16 cellular contexts compared by ENCODE assay signal in the genomic region with DNA sequence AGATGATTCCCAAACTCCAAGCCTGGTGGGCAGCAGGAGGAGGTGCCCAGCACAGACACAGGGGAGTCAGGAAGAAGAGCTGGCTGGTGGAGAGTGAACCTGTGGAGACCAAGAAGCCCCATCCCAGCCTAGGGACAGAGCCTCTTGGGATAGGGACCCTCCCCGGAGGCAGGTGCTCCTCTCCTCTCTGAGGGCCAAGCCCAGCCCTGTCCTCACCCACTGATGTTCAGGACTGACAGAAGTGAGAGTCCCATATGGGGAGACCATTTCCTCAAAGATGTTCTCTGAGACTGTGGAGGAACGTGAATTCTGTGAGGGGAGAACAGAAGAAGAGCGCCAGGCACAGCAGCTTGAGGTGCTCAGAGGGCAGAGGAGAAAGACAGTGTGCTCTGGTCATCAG. TPM values are rescaled to one million over a fixed set of nuclear protein-coding genes. Genes with fewer than 3 reads are reported as not detected.
DNase-seq lines count a peak whose midpoint lies in the region; ATAC-seq and TF ChIP-seq lines count a peak whose summit lies in the region.
"Had no signal": no experiment of that assay in that cellular context is flagged by ENCODE, and none has a peak within 500 bp of the region (broad histone marks: within the 10 kb centered on the region; RNA-seq: fewer than 3 reads in every experiment).

No MANE protein-coding gene starts in this region.

- H3K36me3 Mint-ChIP-seq in CD8-positive, alpha-beta memory T cell = peaks cover 0 to 2% (median 1%) of the 10 kb centered on the region in 3 donors
- H3K36me3 Mint-ChIP-seq in chondrocyte (ENCODE audit: low read depth) = no peaks in the 10 kb centered on the region
- no peaks in the 10 kb centered on the region for H3K36me3 Mint-ChIP-seq in natural killer cell treated with Interleukin-12 subunit alpha and Interleukin-12 subunit beta and Interleukin-15 and Interleukin-18, amount 100 ng/mL, for 72 hours
- H3K36me3 Mint-ChIP-seq in stimulated activated effector memory CD8-positive, alpha-beta T cell treated with anti-CD3 and anti-CD28 coated beads, Interleukin-12 subunit alpha, Interleukin-12 subunit beta, amount 100 ng/mL, for 72 hours = peaks cover 9% of the 10 kb centered on the region

- peaks cover 18% of the 10 kb centered on the region for H3K4me1 ChIP-seq in CD8-positive, alpha-beta memory T cell (ENCODE audit: insufficient read depth, low read length)
- H3K4me1 ChIP-seq: BE2C had no signal

- no peak for ATAC-seq in natural killer cell treated with Interleukin-12 subunit alpha and Interleukin-12 subunit beta and Interleukin-15 and Interleukin-18, amount 100 ng/mL, for 72 hours
- ATAC-seq in stimulated activated effector memory CD8-positive, alpha-beta T cell treated with anti-CD3 and anti-CD28 coated beads, Interleukin-12 subunit alpha, Interleukin-12 subunit beta, amount 100 ng/mL, for 72 hours = no peak
- ATAC-seq: GM23338, K562 had no signal

- TF ChIP-seq CTCF in chondrocyte (IDR thresholded peaks at IDR 0.05) = no peak

- no peaks in the 10 kb centered on the region for H3K9me3 Mint-ChIP-seq in CD8-positive, alpha-beta memory T cell
- H3K9me3 Mint-ChIP-seq in chondrocyte (ENCODE audit: low read depth) = no peaks in the 10 kb centered on the region
- H3K9me3 Mint-ChIP-seq in natural killer cell treated with Interleukin-12 subunit alpha and Interleukin-12 subunit beta and Interleukin-15 and Interleukin-18, amount 100 ng/mL, for 72 hours = no peaks in the 10 kb centered on the region
- no peaks in the 10 kb centered on the region for H3K9me3 Mint-ChIP-seq in stimulated activated effector memory CD8-positive, alpha-beta T cell treated with anti-CD3 and anti-CD28 coated beads, Interleukin-12 subunit alpha, Interleukin-12 subunit beta, amount 100 ng/mL, for 72 hours

- H3K4me1 Mint-ChIP-seq in CD8-positive, alpha-beta memory T cell = peaks cover 27 to 35% (median 29%) of the 10 kb centered on the region in 3 donors
- peaks cover 9% of the 10 kb centered on the region for H3K4me1 Mint-ChIP-seq in chondrocyte (ENCODE audit: low read depth)
- peaks cover 38 to 39% of the 10 kb centered on the region in 2 donors for H3K4me1 Mint-ChIP-seq in natural killer cell treated with Interleukin-12 subunit alpha and Interleukin-12 subunit beta and Interleukin-15 and Interleukin-18, amount 100 ng/mL, for 72 hours (ENCODE audit: low read depth in 2 of 2)
- H3K4me1 Mint-ChIP-seq in stimulated activated effector memory CD8-positive, alpha-beta T cell treated with anti-CD3 and anti-CD28 coated beads, Interleukin-12 subunit alpha, Interleukin-12 subunit beta, amount 100 ng/mL, for 72 hours = peaks cover 30% of the 10 kb centered on the region

- H3K4me3 ChIP-seq in CD8-positive, alpha-beta memory T cell (ENCODE audit: low read length) = no peak overlapping the region
- H3K4me3 ChIP-seq: GM23338, K562 had no signal

- H3K27me3 Mint-ChIP-seq in CD8-positive, alpha-beta memory T cell = peaks cover 21 to 37% of the 10 kb centered on the region in 2 donors
- peaks cover 38% of the 10 kb centered on the region for H3K27me3 Mint-ChIP-seq in chondrocyte (ENCODE audit: low read depth)
- H3K27me3 Mint-ChIP-seq in natural killer cell treated with Interleukin-12 subunit alpha and Interleukin-12 subunit beta and Interleukin-15 and Interleukin-18, amount 100 ng/mL, for 72 hours = peaks cover 11 to 12% of the 10 kb centered on the region in 2 donors

- peak overlapping the region in 5 of 7 donors; percentile 2 to 97 (median 21) for H3K4me3 Mint-ChIP-seq in CD8-positive, alpha-beta memory T cell
- no peak overlapping the region for H3K4me3 Mint-ChIP-seq in chondrocyte (ENCODE audit: unreplicated experiment)
- no peak overlapping the region for H3K4me3 Mint-ChIP-seq in natural killer cell treated with Interleukin-12 subunit alpha and Interleukin-12 subunit beta and Interleukin-15 and Interleukin-18, amount 100 ng/mL, for 72 hours
- no peak overlapping the region for H3K4me3 Mint-ChIP-seq in stimulated activated effector memory CD8-positive, alpha-beta T cell treated with anti-CD3 and anti-CD28 coated beads, Interleukin-12 subunit alpha, Interleukin-12 subunit beta, amount 100 ng/mL, for 72 hours
- H3K4me3 Mint-ChIP-seq: H9 had no signal

- no peaks in the 10 kb centered on the region for H3K9me3 ChIP-seq in CD8-positive, alpha-beta memory T cell (ENCODE audit: low read length)
- H3K9me3 ChIP-seq: BE2C had no signal

- H3K27me3 ChIP-seq in CD8-positive, alpha-beta memory T cell (ENCODE audit: insufficient read depth, low read length, poor library complexity, severe bottlenecking) = peaks cover 14% of the 10 kb centered on the region

- H3K27ac ChIP-seq in CD8-positive, alpha-beta memory T cell (ENCODE audit: low read depth, low read length) = no peak overlapping the region
- H3K27ac ChIP-seq: HL-60 had no signal

- CTCF ChIA-PET in CD8-positive, alpha-beta memory T cell (lab: Charles Lee) = interaction anchor here (3.4 to 3.7 kb wide), 2 partner anchors 51 to 54 kb away, joined by 19 to 29 read pairs; no protein-coding TSS in a partner anchor

- H3K27ac Mint-ChIP-seq in CD8-positive, alpha-beta memory T cell = peak overlapping the region in 1 of 8 donors; percentile 10
- no peak overlapping the region for H3K27ac Mint-ChIP-seq in chondrocyte (ENCODE audit: unreplicated experiment)
- peak overlapping the region in 1 of 2 donors; percentile 62 for H3K27ac Mint-ChIP-seq in natural killer cell treated with Interleukin-12 subunit alpha and Interleukin-12 subunit beta and Interleukin-15 and Interleukin-18, amount 100 ng/mL, for 72 hours
- H3K27ac Mint-ChIP-seq in stimulated activated effector memory CD8-positive, alpha-beta T cell treated with anti-CD3 and anti-CD28 coated beads, Interleukin-12 subunit alpha, Interleukin-12 subunit beta, amount 100 ng/mL, for 72 hours = peak overlapping the region; percentile 18
- H3K27ac Mint-ChIP-seq: GM23338, H9 had no signal

- H3K36me3 ChIP-seq in CD8-positive, alpha-beta memory T cell (ENCODE audit: insufficient read depth, low read length) = no peaks in the 10 kb centered on the region
- H3K36me3 ChIP-seq: BE2C had no signal

- POLR2A ChIA-PET in CD8-positive, alpha-beta memory T cell (lab: Charles Lee) = no interaction called here

- DNase-seq in CD8-positive, alpha-beta memory T cell = no peak
- DNase-seq in chondrocyte (ENCODE audit: low spot score) (peak; percentile 24), RPMI8226 (no peak), NCI-H187 treated with DMSO at 0.1 percent for 48 hours (lab: John Stamatoyannopoulos, UW) (no peak), SHP77 treated with DMSO at 0.1 percent for 48 hours (lab: John Stamatoyannopoulos, UW) (no peak)
- DNase-seq in natural killer cell treated with Interleukin-12 subunit alpha and Interleukin-12 subunit beta and Interleukin-15 and Interleukin-18, amount 100 ng/mL, for 72 hours (ENCODE audit: low spot score) = peak; percentile 47
- no peak for DNase-seq in stimulated activated effector memory CD8-positive, alpha-beta T cell treated with anti-CD3 and anti-CD28 coated beads, Interleukin-12 subunit alpha, Interleukin-12 subunit beta, amount 100 ng/mL, for 72 hours (ENCODE audit: low spot score in 2 of 2)
- no peak for DNase-seq in activated CD4-positive, alpha-beta T cell treated with anti-CD3 and anti-CD28 coated beads, Interleukin-2, amount 50 U/mL, for 48 hours
- DNase-seq: BE2C, DMS53, GF-D8, H9 had no signal

RNA-seq across cellular contexts. Expression of gene EBF4, which starts 2.4 kb away (rescaled TPM):
- under 1 TPM; 0.66 to 0.92 TPM for total RNA-seq in CD8-positive, alpha-beta memory T cell
- 2.0 TPM for polyA plus RNA-seq in CD8-positive, alpha-beta memory T cell
- total RNA-seq in chondrocyte = 8.0 to 15.2 TPM (median 11.4 TPM) in 3 replicates
- total RNA-seq in natural killer cell treated with Interleukin-12 subunit alpha and Interleukin-12 subunit beta and Interleukin-15 and Interleukin-18, amount 100 ng/mL, for 72 hours = 10 to 100 TPM; 14.8 to 31.4 TPM
- polyA plus RNA-seq: CD14-positive monocyte, K562 had no signal

RNA-seq across cellular contexts. Expression of gene IDH3B, which starts 26.2 kb away (rescaled TPM):
- total RNA-seq in CD8-positive, alpha-beta memory T cell = 100 to 1,000 TPM; 138 to 145 TPM
- polyA plus RNA-seq in CD8-positive, alpha-beta memory T cell = 107 TPM
- 56.5 to 65.9 TPM (median 57.1 TPM) in 3 replicates for total RNA-seq in chondrocyte
- total RNA-seq in natural killer cell treated with Interleukin-12 subunit alpha and Interleukin-12 subunit beta and Interleukin-15 and Interleukin-18, amount 100 ng/mL, for 72 hours = 100 to 1,000 TPM; 114 to 120 TPM

RNA-seq across cellular contexts. Expression of gene NOP56, which starts 37.8 kb away (rescaled TPM):
- 100 to 1,000 TPM; 888 to 920 TPM for total RNA-seq in CD8-positive, alpha-beta memory T cell
- 106 TPM for polyA plus RNA-seq in CD8-positive, alpha-beta memory T cell
- total RNA-seq in chondrocyte = 103 to 166 TPM (median 118 TPM) in 3 replicates
- 100 to 1,000 TPM; 424 to 981 TPM for total RNA-seq in natural killer cell treated with Interleukin-12 subunit alpha and Interleukin-12 subunit beta and Interleukin-15 and Interleukin-18, amount 100 ng/mL, for 72 hours

Comparison
In these comparisons a context has a peak if more than half of its experiments do, and no peak if none do; other contexts are left out.
1. DNase-seq: peak in chondrocyte (single experiment) and natural killer cell treated with Interleukin-12 subunit alpha and Interleukin-12 subunit beta and Interleukin-15 and Interleukin-18, amount 100 ng/mL, for 72 hours (single experiment); none in CD8-positive, alpha-beta memory T cell (0 of 5), stimulated activated effector memory CD8-positive, alpha-beta T cell treated with anti-CD3 and anti-CD28 coated beads, Interleukin-12 subunit alpha, Interleukin-12 subunit beta, amount 100 ng/mL, for 72 hours (0 of 2), activated CD4-positive, alpha-beta T cell treated with anti-CD3 and anti-CD28 coated beads, Interleukin-2, amount 50 U/mL, for 48 hours (0 of 2), RPMI8226 (single experiment), NCI-H187 treated with DMSO at 0.1 percent for 48 hours (single experiment) and SHP77 treated with DMSO at 0.1 percent for 48 hours (single experiment).
2. H3K4me3 Mint-ChIP-seq: peak in CD8-positive, alpha-beta memory T cell (5 of 7); none in chondrocyte (single experiment), natural killer cell treated with Interleukin-12 subunit alpha and Interleukin-12 subunit beta and Interleukin-15 and Interleukin-18, amount 100 ng/mL, for 72 hours (single experiment) and stimulated activated effector memory CD8-positive, alpha-beta T cell treated with anti-CD3 and anti-CD28 coated beads, Interleukin-12 subunit alpha, Interleukin-12 subunit beta, amount 100 ng/mL, for 72 hours (single experiment).